ENCODE assay signal across 9 cellular contexts in the genomic region with DNA sequence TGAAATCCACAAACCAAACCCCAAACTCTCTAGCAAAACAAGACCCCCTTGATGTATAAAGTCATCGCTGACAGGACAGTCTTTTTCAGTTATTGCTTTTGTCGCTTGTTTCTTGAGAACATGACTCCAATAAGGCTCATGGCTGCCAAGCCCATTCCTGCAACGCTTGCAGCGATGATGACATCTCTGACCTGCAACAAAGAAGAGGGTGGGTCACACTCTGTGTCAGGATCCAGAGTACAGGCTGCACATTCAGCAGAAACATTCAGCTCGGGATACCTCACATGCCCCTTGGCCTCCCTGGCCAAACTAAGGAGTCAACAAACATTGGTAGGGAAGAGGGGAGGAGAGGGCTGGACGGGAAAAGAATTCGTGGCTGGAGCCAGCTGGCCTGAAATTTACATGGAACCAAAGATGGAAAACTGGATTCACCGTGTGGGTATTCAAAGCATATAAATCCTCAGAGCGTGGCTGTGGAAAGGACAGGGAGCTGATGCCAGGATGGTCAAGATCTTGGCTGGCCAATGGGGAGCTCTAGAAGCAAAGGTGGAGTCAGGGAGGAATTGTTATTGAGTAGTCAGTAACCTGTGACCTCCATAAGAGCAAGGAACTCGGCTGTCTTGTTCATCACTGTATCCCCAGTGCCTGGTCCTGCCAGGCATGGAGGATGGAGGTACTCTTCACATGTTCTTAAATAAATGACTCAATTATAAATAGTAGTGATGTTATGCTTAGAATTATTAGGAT. TPM values are rescaled to one million over a fixed set of nuclear protein-coding genes. Genes with fewer than 3 reads are reported as not detected.
DNase-seq lines count a peak whose midpoint lies in the region; ATAC-seq and TF ChIP-seq lines count a peak whose summit lies in the region.
"Had no signal": no experiment of that assay in that cellular context is flagged by ENCODE, and none has a peak within 500 bp of the region (broad histone marks: within the 10 kb centered on the region; RNA-seq: fewer than 3 reads in every experiment).

No MANE protein-coding gene starts in this region.

- peak; percentile 64 for DNase-seq in amniotic epithelial cell (ENCODE audit: low read depth)
- DNase-seq in left lung, result no peak
- no peak for DNase-seq in stimulated activated naive CD8-positive, alpha-beta T cell treated with anti-CD3 and anti-CD28 coated beads, Interleukin-15, amount 100 ng/mL, for 72 hours
- DNase-seq: NCI-H82 had no signal

- ATAC-seq in left lung (peak; percentile 56), GM19395 (IDR thresholded peaks at IDR 0.05; ENCODE audit: unreplicated experiment) (no peak), HG02885 (IDR thresholded peaks at IDR 0.05; ENCODE audit: poor library complexity, unreplicated experiment) (no peak), HG02981 (IDR thresholded peaks at IDR 0.05; ENCODE audit: unreplicated experiment) (no peak)
- no peak for ATAC-seq in stimulated activated naive CD8-positive, alpha-beta T cell treated with anti-CD3 and anti-CD28 coated beads, Interleukin-15, amount 100 ng/mL, for 72 hours
- no peak for ATAC-seq in activated CD4-positive, CD25-positive, alpha-beta regulatory T cell treated with anti-CD3 and anti-CD28 coated beads, Interleukin-2, amount 50 U/mL, for 24 hours

- no peak for TF ChIP-seq CTCF in left lung (IDR thresholded peaks at IDR 0.05)

- H3K4me3 ChIP-seq in HUES48 (ENCODE audit: low read depth, low read length) (no peak overlapping the region), left lung (peak overlapping the region in 1 of 2 donors; percentile 28)

- H3K4me1 ChIP-seq in HUES48 (ENCODE audit: control insufficient read depth, insufficient read depth, low read length) (no peaks in the 10 kb centered on the region), left lung (peaks cover 22 to 23% of the 10 kb centered on the region in 2 donors)

- H3K9me3 ChIP-seq in HUES48 (ENCODE audit: control insufficient read depth, insufficient read depth, low read length) (peaks cover 3% of the 10 kb centered on the region), left lung (peaks cover 0 to 4% of the 10 kb centered on the region in 2 donors)

- intact Hi-C loops in left lung (cut with DNase I), result no loop called here

- H3K9ac ChIP-seq in HUES48 (ENCODE audit: low read depth, low read length), result no peak overlapping the region

- peak overlapping the region; percentile 80 to 86 for H3K4me3 Mint-ChIP-seq in stimulated activated naive CD8-positive, alpha-beta T cell treated with anti-CD3 and anti-CD28 coated beads, Interleukin-15, amount 100 ng/mL, for 72 hours

- H3K27me3 ChIP-seq in HUES48 (ENCODE audit: control insufficient read depth, insufficient read depth, low read length) (no peaks in the 10 kb centered on the region), left lung (no peaks in the 10 kb centered on the region)

- H3K27me3 Mint-ChIP-seq in stimulated activated naive CD8-positive, alpha-beta T cell treated with anti-CD3 and anti-CD28 coated beads, Interleukin-15, amount 100 ng/mL, for 72 hours, result no peaks in the 10 kb centered on the region

- H3K27ac ChIP-seq in HUES48 (ENCODE audit: low read depth, low read length) (peak overlapping the region; percentile 18), left lung (peak overlapping the region; percentile 74)

- H3K4me1 Mint-ChIP-seq in stimulated activated naive CD8-positive, alpha-beta T cell treated with anti-CD3 and anti-CD28 coated beads, Interleukin-15, amount 100 ng/mL, for 72 hours, result peaks cover 41% of the 10 kb centered on the region

- H3K9me3 Mint-ChIP-seq in stimulated activated naive CD8-positive, alpha-beta T cell treated with anti-CD3 and anti-CD28 coated beads, Interleukin-15, amount 100 ng/mL, for 72 hours, result peaks cover 0 to 5% of the 10 kb centered on the region in 2 donors

- H3K36me3 ChIP-seq in HUES48 (ENCODE audit: control insufficient read depth, insufficient read depth, low read length) (peaks cover 40% of the 10 kb centered on the region), left lung (peaks cover 0 to 4% of the 10 kb centered on the region in 2 donors)

- H3K27ac Mint-ChIP-seq in stimulated activated naive CD8-positive, alpha-beta T cell treated with anti-CD3 and anti-CD28 coated beads, Interleukin-15, amount 100 ng/mL, for 72 hours, result peak overlapping the region; percentile 56 to 90

RNA-seq across cellular contexts. Expression of a gene that starts 11.8 kb away (rescaled TPM):
- total RNA-seq in left lung, result 1 to 10 TPM; 5.0 to 6.0 TPM

RNA-seq across cellular contexts. Expression of a gene that starts 38.4 kb away (rescaled TPM):
- total RNA-seq in left lung, result 100 to 1,000 TPM; 105 to 217 TPM

RNA-seq across cellular contexts. Expression of a gene that starts 39.2 kb away (rescaled TPM):
- total RNA-seq in left lung, result 10 to 100 TPM; 74.2 to 86.4 TPM
